11 cellular contexts compared by ENCODE assay signal in genomic region chr11:72704783-72705287, GRCh38. TPM values are rescaled to one million over a fixed set of nuclear protein-coding genes. Genes with fewer than 3 reads are reported as not detected.
"Had no signal": no experiment of that assay in that cellular context is flagged by ENCODE, and none has a peak within 500 bp of the region (broad histone marks: within the 10 kb centered on the region; RNA-seq: fewer than 3 reads in every experiment).

No MANE protein-coding gene starts in this region.

- DNase-seq: activated CD8-positive, alpha-beta memory T cell treated with anti-CD3 and anti-CD28 coated beads, Interleukin-2, amount 10 ng/mL, durations not matched to agents 7 days and 5 days; activated gamma-delta T cell; activated T-cell treated with anti-CD3 and anti-CD28 coated beads, Interleukin-2, amount 50 U/mL, for 48 hours; colonic mucosa; heart left ventricle; stimulated activated naive CD4-positive, alpha-beta T cell treated with Interleukin-2 at 50 U/mL for 16 hours had no signal

- H3K27me3 Mint-ChIP-seq: activated CD8-positive, alpha-beta memory T cell treated with anti-CD3 and anti-CD28 coated beads, Interleukin-2, amount 10 ng/mL, durations not matched to agents 7 days and 5 days; activated naive CD8-positive, alpha-beta T cell had no signal

- H3K27me3 ChIP-seq: colonic mucosa, heart left ventricle, upper lobe of left lung had no signal

- H3K9me3 ChIP-seq: colonic mucosa, heart left ventricle, upper lobe of left lung had no signal

- ATAC-seq: activated CD8-positive, alpha-beta memory T cell treated with anti-CD3 and anti-CD28 coated beads, Interleukin-2, amount 10 ng/mL, durations not matched to agents 7 days and 5 days had no signal

- FAIRE-seq: frontal cortex, islet of Langerhans had no signal

- H3K4me3 Mint-ChIP-seq: activated CD8-positive, alpha-beta memory T cell treated with anti-CD3 and anti-CD28 coated beads, Interleukin-2, amount 10 ng/mL, durations not matched to agents 7 days and 5 days; activated naive CD8-positive, alpha-beta T cell had no signal

- H3K4me1 ChIP-seq: colonic mucosa had no signal

- H3K27ac Mint-ChIP-seq: activated naive CD8-positive, alpha-beta T cell had no signal

- H3K4me3 ChIP-seq: colonic mucosa, heart left ventricle, upper lobe of left lung had no signal

- H3K4me1 Mint-ChIP-seq: activated CD8-positive, alpha-beta memory T cell treated with anti-CD3 and anti-CD28 coated beads, Interleukin-2, amount 10 ng/mL, durations not matched to agents 7 days and 5 days had no signal

RNA-seq across cellular contexts. Expression of gene PDE2A, which starts 30.6 kb away (rescaled TPM):
- total RNA-seq: osteocyte had no signal
